ENCODE assay signal across 15 cellular contexts in genomic region chr21:43688906-43689305, GRCh38. TPM values are rescaled to one million over a fixed set of nuclear protein-coding genes. Genes with fewer than 3 reads are reported as not detected.
DNase-seq lines count a peak whose midpoint lies in the region; ATAC-seq and TF ChIP-seq lines count a peak whose summit lies in the region.
"Had no signal": no experiment of that assay in that cellular context is flagged by ENCODE, and none has a peak within 500 bp of the region (broad histone marks: within the 10 kb centered on the region; RNA-seq: fewer than 3 reads in every experiment).

No MANE protein-coding gene starts in this region.

- CTCF ChIA-PET in RWPE1 (lab: Yijun Ruan, JAX) = no interaction called here

- TF ChIP-seq CTCF in RWPE1 (conservative IDR thresholded peaks at IDR 0.05; ENCODE audit: low read depth) = no peak
- TF ChIP-seq CTCF in suprapubic skin (IDR thresholded peaks at IDR 0.05) = no peak

- no peaks in the 10 kb centered on the region for H3K9me3 Mint-ChIP-seq in naive B cell
- no peaks in the 10 kb centered on the region for H3K9me3 Mint-ChIP-seq in stimulated activated memory B cell treated with anti-CD40 and anti-IgM and Interleukin-4, amounts not matched to agents 10 μg/mL and 1 μg/mL and 100 μg/mL, for 72 hours
- H3K9me3 Mint-ChIP-seq: CD14-positive monocyte; CD4-positive, alpha-beta memory T cell had no signal

- POLR2A ChIA-PET in RWPE1 (lab: Yijun Ruan, JAX; ENCODE audit: low non-redundant PET) = no interaction called here

- peak overlapping the region in 4 of 6 donors; percentile 7 to 93 (median 64) for H3K27ac Mint-ChIP-seq in naive B cell
- H3K27ac Mint-ChIP-seq in stimulated activated memory B cell treated with anti-CD40 and anti-IgM and Interleukin-4, amounts not matched to agents 10 μg/mL and 1 μg/mL and 100 μg/mL, for 72 hours = peak overlapping the region; percentile 54
- H3K27ac Mint-ChIP-seq: CD4-positive, alpha-beta memory T cell had no signal

- no peaks in the 10 kb centered on the region for H3K9me3 ChIP-seq in suprapubic skin

- H3K36me3 ChIP-seq in H7 (replicated peaks; ENCODE audit: control insufficient read depth, insufficient read depth, low read length) (peaks cover 68% of the 10 kb centered on the region), suprapubic skin (peaks cover 97% of the 10 kb centered on the region)

- H3K36me3 Mint-ChIP-seq in naive B cell = peaks cover 14 to 17% of the 10 kb centered on the region in 2 donors
- H3K36me3 Mint-ChIP-seq in stimulated activated memory B cell treated with anti-CD40 and anti-IgM and Interleukin-4, amounts not matched to agents 10 μg/mL and 1 μg/mL and 100 μg/mL, for 72 hours = peaks cover 65% of the 10 kb centered on the region

- no peaks in the 10 kb centered on the region for H3K27me3 Mint-ChIP-seq in naive B cell
- no peaks in the 10 kb centered on the region for H3K27me3 Mint-ChIP-seq in stimulated activated memory B cell treated with anti-CD40 and anti-IgM and Interleukin-4, amounts not matched to agents 10 μg/mL and 1 μg/mL and 100 μg/mL, for 72 hours
- H3K27me3 Mint-ChIP-seq: CD4-positive, alpha-beta memory T cell had no signal

- no peaks in the 10 kb centered on the region for H3K4me1 ChIP-seq in suprapubic skin

- H3K4me3 ChIP-seq in H7 (ENCODE audit: insufficient read depth, low read depth, low read length) (no peak overlapping the region), suprapubic skin (no peak overlapping the region)
- H3K4me3 ChIP-seq: GM23248 had no signal

- WGBS in suprapubic skin = 98% methylated on average over 10 of the region's 12 CpGs

- TF ChIP-seq EP300 in suprapubic skin (IDR thresholded peaks at IDR 0.05) = no peak

- H3K4me3 Mint-ChIP-seq in naive B cell = peak overlapping the region in 2 of 8 donors; percentile 16 to 33
- H3K4me3 Mint-ChIP-seq in stimulated activated memory B cell treated with anti-CD40 and anti-IgM and Interleukin-4, amounts not matched to agents 10 μg/mL and 1 μg/mL and 100 μg/mL, for 72 hours = no peak overlapping the region
- H3K4me3 Mint-ChIP-seq: CD14-positive monocyte; CD4-positive, alpha-beta memory T cell had no signal

- peak overlapping the region; percentile 65 for H3K27ac ChIP-seq in RWPE1
- H3K27ac ChIP-seq in suprapubic skin = no peak overlapping the region
- H3K27ac ChIP-seq: GM23248 had no signal

- no peak for ATAC-seq in naive B cell (ENCODE audit: low read depth in 2 of 2)
- ATAC-seq in stimulated activated memory B cell treated with anti-CD40 and anti-IgM and Interleukin-4, amounts not matched to agents 10 μg/mL and 1 μg/mL and 100 μg/mL, for 72 hours = no peak

- peaks cover 12 to 18% (median 15%) of the 10 kb centered on the region in 3 donors for H3K4me1 Mint-ChIP-seq in naive B cell
- peaks cover 19% of the 10 kb centered on the region for H3K4me1 Mint-ChIP-seq in stimulated activated memory B cell treated with anti-CD40 and anti-IgM and Interleukin-4, amounts not matched to agents 10 μg/mL and 1 μg/mL and 100 μg/mL, for 72 hours

- H3K27me3 ChIP-seq in H7 (ENCODE audit: control insufficient read depth, insufficient read depth, low read length) (no peaks in the 10 kb centered on the region), suprapubic skin (no peaks in the 10 kb centered on the region)

- no peak for TF ChIP-seq POLR2A in suprapubic skin (IDR thresholded peaks at IDR 0.05)

- peak; percentile 17 for DNase-seq in H7
- DNase-seq in RWPE1 (ENCODE audit: low spot score) = no peak
- DNase-seq in naive B cell = no peak
- DNase-seq in stimulated activated CD8-positive, alpha-beta memory T cell treated with anti-CD3 and anti-CD28 coated beads, Interleukin-4, amount 100 ng/mL, for 48 hours = no peak
- no peak for DNase-seq in suprapubic skin (ENCODE audit: low spot score in 2 of 2)
- DNase-seq: ACHN; AML-193; CD4-positive, alpha-beta memory T cell; DMS153; DMS79; GDM1; GM23248; HCEC 1CT had no signal

RNA-seq across cellular contexts. Expression of gene RRP1B, which starts 29.5 kb away (rescaled TPM):
- 63.9 and 70.1 TPM in 2 replicates for total RNA-seq in H7 (2014; rRNA removed; shearing (Covaris generic))
- 10 to 100 TPM in 5 of 6 donors, 1 to 10 TPM in 1; 9.2 to 30.3 (median 21.1) TPM for polyA plus RNA-seq in naive B cell (ENCODE audit: low read depth in 6 of 6)
- total RNA-seq in suprapubic skin = 10 to 100 TPM; 19.1 to 25.1 (median 23.3) TPM

RNA-seq across cellular contexts. Expression of gene HSF2BP, which starts 29.6 kb away (rescaled TPM):
- total RNA-seq in H7 (2014; rRNA removed; shearing (Covaris generic)) = 0.52 and 0.85 TPM in 2 replicates
- 1 to 10 TPM in 1 of 6 donors, under 1 TPM in 3, not detected in 2; 0.13 to 1.2 (median 0.49) TPM for polyA plus RNA-seq in naive B cell (ENCODE audit: low read depth in 6 of 6)
- 1 to 10 TPM in 1 of 4 donors, under 1 TPM in 2, not detected in 1; 0.57 to 1.6 (median 0.59) TPM for total RNA-seq in suprapubic skin

RNA-seq across cellular contexts. Expression of gene PDXK, which starts 30.0 kb away (rescaled TPM):
- 64.3 and 68.7 TPM in 2 replicates for total RNA-seq in H7 (2014; rRNA removed; shearing (Covaris generic))
- polyA plus RNA-seq in naive B cell (ENCODE audit: low read depth in 6 of 6) = 10 to 100 TPM; 28.5 to 46.1 (median 39.2) TPM
- 10 to 100 TPM; 45.0 to 66.0 (median 57.4) TPM for total RNA-seq in suprapubic skin
